In genomic region chr4:180828455-180829018, GRCh38 we compare ENCODE assay signal across 3 cellular contexts.
A peak's percentile ranks its signal among the peaks of the same experiment; 100 is the strongest.
TF ChIP-seq lines count a peak whose summit lies in the region.

No MANE protein-coding gene starts in this region.

TF ChIP-seq in HCT116, 20 proteins besides CTCF, POLR2A, EP300 and RAD21:
- no peak for TF ChIP-seq REST (IDR thresholded peaks at IDR 0.05; ENCODE audit: low read depth)
- no peak for TF ChIP-seq EZH2 (IDR thresholded peaks at IDR 0.05)
- TF ChIP-seq CBX3 (IDR thresholded peaks at IDR 0.05; ENCODE audit: low read depth) = no peak
- no peak for TF ChIP-seq EZH2phosphoT487 (IDR thresholded peaks at IDR 0.05; ENCODE audit: borderline replicate concordance)
- TF ChIP-seq ZNF274 (IDR thresholded peaks at IDR 0.05; ENCODE audit: low read depth, low read length) = no peak
- TF ChIP-seq MAX (IDR thresholded peaks at IDR 0.05) = no peak
- peak; percentile 39 for TF ChIP-seq YY1 (IDR thresholded peaks at IDR 0.05; ENCODE audit: extremely low read depth, insufficient replicate concordance, low read depth, low read length)
TF ChIP-seq in HCT116: peak in this region for 1.

TF ChIP-seq in GM12878, 131 proteins besides CTCF, POLR2A, EP300 and RAD21:
- TF ChIP-seq ZBTB40 (IDR thresholded peaks at IDR 0.05; ENCODE audit: borderline replicate concordance) (no peak), SMC3 (IDR thresholded peaks at IDR 0.05; ENCODE audit: borderline replicate concordance, low read length) (peak; percentile 30; the same call in 1 of the 2 replicates), CREB1 (IDR thresholded peaks at IDR 0.05; ENCODE audit: low read depth) (no peak)
TF ChIP-seq in GM12878: peak in this region for 1.

TF ChIP-seq in liver, 16 proteins besides CTCF, POLR2A, EP300 and RAD21 (continued from another document):
- TF ChIP-seq REST (IDR thresholded peaks at IDR 0.05) = no peak
- no peak for TF ChIP-seq HNF4G (IDR thresholded peaks at IDR 0.05)
- no peak for TF ChIP-seq YY1 (IDR thresholded peaks at IDR 0.05)
TF ChIP-seq in liver: peak in this region for 0.
